ENCODE assay signal across 8 cellular contexts in the genomic region with DNA sequence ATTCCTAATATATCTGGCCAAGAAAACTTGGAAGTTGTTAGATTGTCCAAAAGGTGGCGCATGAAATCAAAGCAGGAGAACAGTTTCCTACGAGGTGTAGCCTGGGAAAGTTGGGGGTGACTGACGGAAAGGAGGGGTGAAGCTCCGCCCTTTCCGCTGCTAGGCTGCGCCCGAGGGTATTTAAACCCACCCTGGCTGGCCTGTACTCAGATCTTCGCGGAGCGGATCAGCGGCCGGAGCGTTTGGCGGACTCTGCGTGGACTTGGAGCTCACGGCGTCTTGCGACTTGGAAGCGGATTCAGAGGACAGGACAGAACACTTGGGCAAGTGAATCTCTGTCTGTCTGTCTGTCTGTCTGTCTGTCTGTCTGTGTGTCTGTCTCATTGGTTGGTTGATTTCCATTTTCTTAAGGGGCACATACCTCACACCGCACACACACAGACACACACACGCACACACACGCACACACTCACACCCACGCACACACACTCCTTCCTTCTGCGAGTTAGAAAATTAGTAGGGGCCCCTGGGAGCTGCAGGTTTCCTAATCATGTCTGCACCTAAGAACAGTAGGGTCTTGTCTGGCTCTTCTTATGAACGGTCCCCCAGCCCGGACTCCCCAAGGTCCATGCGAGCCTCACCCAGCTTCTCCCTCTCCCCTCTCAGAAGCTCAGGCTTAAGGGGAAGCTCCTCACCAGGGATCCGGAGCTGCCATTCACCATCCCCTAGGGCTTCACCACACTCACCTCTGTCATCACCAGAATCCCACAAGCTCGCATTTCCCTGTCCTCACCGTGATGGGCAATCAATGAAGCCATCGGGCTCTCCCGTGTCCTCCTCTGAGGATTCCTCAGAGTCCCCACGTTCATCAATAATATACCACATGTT.
DNase-seq lines count a peak whose midpoint lies in the region; ATAC-seq and TF ChIP-seq lines count a peak whose summit lies in the region.
"Not testable (repeated sequence)": the region's sequence is repeated elsewhere in the genome, so short reads cannot be mapped to it uniquely, and the experiment has no call there.

No MANE protein-coding gene starts in this region.

- not testable (repeated sequence) for TF ChIP-seq CTCF in GM13976 (IDR thresholded peaks at IDR 0.05; ENCODE audit: borderline replicate concordance, control extremely low read depth, extremely low read depth, insufficient read depth, missing control alignments); RWPE2 (IDR thresholded peaks at IDR 0.05; ENCODE audit: poor library complexity, severe bottlenecking)

- not testable (repeated sequence) for H3K27me3 ChIP-seq in RWPE2 (ENCODE audit: insufficient read depth, poor library complexity, severe bottlenecking); iPS-20b (ENCODE audit: insufficient read depth, low read length)

- H3K36me3 ChIP-seq in RWPE2 (ENCODE audit: low read depth); iPS-20b (ENCODE audit: insufficient read depth, low read depth, low read length): not testable (repeated sequence)

- not testable (repeated sequence) for ATAC-seq in RWPE2 (ENCODE audit: low read depth); effector memory CD8-positive, alpha-beta T cell (replicated peaks)

- peaks cover 29 to 62% of the 10 kb centered on the region in 2 donors for H3K9me3 Mint-ChIP-seq in effector memory CD8-positive, alpha-beta T cell

- not testable (repeated sequence) for H3K9ac ChIP-seq in iPS-20b (ENCODE audit: low read depth, low read length)

- not testable (repeated sequence) for H3K36me3 Mint-ChIP-seq in effector memory CD8-positive, alpha-beta T cell (ENCODE audit: insufficient read depth)

- not testable (repeated sequence) for H3K4me3 ChIP-seq in RWPE2 (ENCODE audit: severe bottlenecking)
- peak overlapping the region; percentile 19; the same call in 1 of the 2 replicates for H3K4me3 ChIP-seq in iPS-20b (ENCODE audit: low read length)

- H3K4me1 ChIP-seq in RWPE2 (ENCODE audit: insufficient read depth, poor library complexity, severe bottlenecking); iPS-20b (ENCODE audit: insufficient read depth, low read length): not testable (repeated sequence)

- in situ Hi-C loops in GM13976 (cut with MboI; ENCODE audit: low sequenced_read_pairs, unreplicated experiment): not testable (repeated sequence)

- peak; percentile 8 for DNase-seq in AG08396 (ENCODE audit: low spot score)
- DNase-seq in GM13976 (ENCODE audit: low spot score): peak; percentile 32
- DNase-seq in RWPE2 (ENCODE audit: low spot score): peak; percentile 92
- DNase-seq in activated T-cell treated with anti-CD3 and anti-CD28 coated beads, Interleukin-2, amount 50 U/mL, for 48 hours: peak; percentile 32 to 38
- DNase-seq in effector memory CD8-positive, alpha-beta T cell: peak in 2 of 3 experiments; percentile 14 to 16
- peak; percentile 96 for DNase-seq in mesenteric fat pad (ENCODE audit: low spot score)
- peak; percentile 10 for DNase-seq in stimulated activated CD4-positive, alpha-beta T cell treated with anti-CD3 and anti-CD28 coated beads, Interleukin-4, amount 100 ng/mL, for 24 hours

- H3K9me3 ChIP-seq in RWPE2 (ENCODE audit: severe bottlenecking) (peaks cover 31% of the 10 kb centered on the region), iPS-20b (ENCODE audit: insufficient read depth, low read depth, low read length) (peaks cover 68% of the 10 kb centered on the region)

- H3K27me3 Mint-ChIP-seq in effector memory CD8-positive, alpha-beta T cell: not testable (repeated sequence)

- not testable (repeated sequence) for H3K4me1 Mint-ChIP-seq in effector memory CD8-positive, alpha-beta T cell (ENCODE audit: low read depth in 2 of 2)

- H3K27ac Mint-ChIP-seq in effector memory CD8-positive, alpha-beta T cell: not testable (repeated sequence)

- H3K27ac ChIP-seq in RWPE2 (ENCODE audit: poor library complexity, severe bottlenecking); iPS-20b (ENCODE audit: low read length): not testable (repeated sequence)

- H3K4me3 Mint-ChIP-seq in effector memory CD8-positive, alpha-beta T cell: not testable (repeated sequence)

Comparison
In these comparisons a context has a peak if more than half of its experiments do, and no peak if none do; other contexts are left out.
1. DNase-seq: peak in every context shown above with its lines; median percentile 96 in mesenteric fat pad; 92 in RWPE2; 35 in activated T-cell treated with anti-CD3 and anti-CD28 coated beads, Interleukin-2, amount 50 U/mL, for 48 hours; 32 in GM13976; 15 in effector memory CD8-positive, alpha-beta T cell; 10 in stimulated activated CD4-positive, alpha-beta T cell treated with anti-CD3 and anti-CD28 coated beads, Interleukin-4, amount 100 ng/mL, for 24 hours; 8 in AG08396.